Comparison of ENCODE assay signal across 20 cellular contexts in genomic region chr4:107115185-107115847, GRCh38.
DNase-seq lines count a peak whose midpoint lies in the region; ATAC-seq and TF ChIP-seq lines count a peak whose summit lies in the region.
"Had no signal": no experiment of that assay in that cellular context is flagged by ENCODE, and none has a peak within 500 bp of the region (broad histone marks: within the 10 kb centered on the region; RNA-seq: fewer than 3 reads in every experiment).

No MANE protein-coding gene starts in this region.

- H3K4me3 ChIP-seq in NB4 (ENCODE audit: low read depth, low read length) (no peak overlapping the region), fibroblast of villous mesenchyme (ENCODE audit: low read depth, low read length) (no peak overlapping the region), esophagus squamous epithelium (no peak overlapping the region)
- H3K4me3 ChIP-seq in naive thymus-derived CD4-positive, alpha-beta T cell (ENCODE audit: low read length) = no peak overlapping the region
- H3K4me3 ChIP-seq: pancreas had no signal

- no peaks in the 10 kb centered on the region for H3K27me3 ChIP-seq in esophagus squamous epithelium
- H3K27me3 ChIP-seq in naive thymus-derived CD4-positive, alpha-beta T cell (ENCODE audit: control insufficient read depth in 2 of 2, insufficient read depth in 2 of 2, low read length in 2 of 2) = no peaks in the 10 kb centered on the region
- H3K27me3 ChIP-seq: pancreas had no signal

- no peak for TF ChIP-seq CTCF in AG09319 (IDR thresholded peaks at IDR 0.05; ENCODE audit: low read depth, low read length)
- TF ChIP-seq CTCF in NB4 (IDR thresholded peaks at IDR 0.05; ENCODE audit: low read depth, low read length) = no peak
- no peak for TF ChIP-seq CTCF in fibroblast of villous mesenchyme (IDR thresholded peaks at IDR 0.05; ENCODE audit: insufficient read depth, low read depth, low read length)
- no peak for TF ChIP-seq CTCF in esophagus squamous epithelium (IDR thresholded peaks at IDR 0.05)

- POLR2A ChIA-PET in naive thymus-derived CD4-positive, alpha-beta T cell (lab: Charles Lee) = no interaction called here

- no peaks in the 10 kb centered on the region for H3K36me3 ChIP-seq in esophagus squamous epithelium
- H3K36me3 ChIP-seq in naive thymus-derived CD4-positive, alpha-beta T cell (ENCODE audit: control insufficient read depth in 2 of 3, insufficient read depth in 3 of 3, low read length in 3 of 3) = no peaks in the 10 kb centered on the region
- H3K36me3 ChIP-seq: pancreas, WERI-Rb-1 had no signal

- no peak overlapping the region for H3K4me3 Mint-ChIP-seq in naive thymus-derived CD4-positive, alpha-beta T cell
- H3K4me3 Mint-ChIP-seq: activated CD8-positive, alpha-beta T cell treated with anti-CD3 and anti-CD28 coated beads for 36 hours; activated T-helper 1 cell treated with anti-CD3 and anti-CD28 coated beads, Interleukin-12 subunit alpha, Interleukin-12 subunit beta, Interleukin-2, Interleukin-4 antibody, amounts not matched to agents 30 ng/mL and 10 ng/mL and 1 ng/mL, durations not matched to agents 14 hours and 24 hours and 36 hours; dendritic cell treated with granulocyte-macrophage colony-stimulating factor and Interleukin-4, amounts not matched to agents 40 ng/mL and 50 ng/mL, for 4 days had no signal

- intact Hi-C loops in esophagus squamous epithelium (cut with DNase I) = no loop called here
- intact Hi-C loops in naive thymus-derived CD4-positive, alpha-beta T cell (cut with micrococcal nuclease) = no loop called here

- no peaks in the 10 kb centered on the region for H3K4me1 ChIP-seq in esophagus squamous epithelium
- no peaks in the 10 kb centered on the region for H3K4me1 ChIP-seq in naive thymus-derived CD4-positive, alpha-beta T cell (ENCODE audit: control insufficient read depth in 2 of 2, insufficient read depth in 2 of 2, low read length in 2 of 2)
- H3K4me1 ChIP-seq: pancreas had no signal

- peaks cover 0 to 5% (median 0%) of the 10 kb centered on the region in 5 donors for H3K27me3 Mint-ChIP-seq in naive thymus-derived CD4-positive, alpha-beta T cell
- H3K27me3 Mint-ChIP-seq: activated CD8-positive, alpha-beta T cell treated with anti-CD3 and anti-CD28 coated beads for 36 hours; dendritic cell treated with granulocyte-macrophage colony-stimulating factor and Interleukin-4, amounts not matched to agents 40 ng/mL and 50 ng/mL, for 4 days had no signal

- H3K4me1 Mint-ChIP-seq in naive thymus-derived CD4-positive, alpha-beta T cell = no peaks in the 10 kb centered on the region

- peaks cover 0 to 3% (median 0%) of the 10 kb centered on the region in 5 donors for H3K36me3 Mint-ChIP-seq in naive thymus-derived CD4-positive, alpha-beta T cell

- no peaks in the 10 kb centered on the region for H3K9me3 ChIP-seq in esophagus squamous epithelium
- no peaks in the 10 kb centered on the region for H3K9me3 ChIP-seq in naive thymus-derived CD4-positive, alpha-beta T cell (ENCODE audit: control insufficient read depth in 2 of 3, low read length in 3 of 3)
- H3K9me3 ChIP-seq: pancreas had no signal

- TF ChIP-seq POLR2A in NB4 (IDR thresholded peaks at IDR 0.05; ENCODE audit: extremely low read depth, insufficient read length) (no peak), esophagus squamous epithelium (IDR thresholded peaks at IDR 0.05) (no peak)

- H3K9me3 Mint-ChIP-seq in naive thymus-derived CD4-positive, alpha-beta T cell = peaks cover 0 to 11% (median 3%) of the 10 kb centered on the region in 11 donors
- H3K9me3 Mint-ChIP-seq: activated T-helper 1 cell treated with anti-CD3 and anti-CD28 coated beads, Interleukin-12 subunit alpha, Interleukin-12 subunit beta, Interleukin-2, Interleukin-4 antibody, amounts not matched to agents 30 ng/mL and 10 ng/mL and 1 ng/mL, durations not matched to agents 14 hours and 24 hours and 36 hours had no signal

- CTCF ChIA-PET in naive thymus-derived CD4-positive, alpha-beta T cell (lab: Charles Lee) = no interaction called here

- H3K27ac Mint-ChIP-seq in naive thymus-derived CD4-positive, alpha-beta T cell = no peak overlapping the region
- H3K27ac Mint-ChIP-seq: activated CD8-positive, alpha-beta T cell treated with anti-CD3 and anti-CD28 coated beads for 36 hours; activated T-helper 1 cell treated with anti-CD3 and anti-CD28 coated beads, Interleukin-12 subunit alpha, Interleukin-12 subunit beta, Interleukin-2, Interleukin-4 antibody, amounts not matched to agents 30 ng/mL and 10 ng/mL and 1 ng/mL, durations not matched to agents 14 hours and 24 hours and 36 hours; dendritic cell treated with granulocyte-macrophage colony-stimulating factor and Interleukin-4, amounts not matched to agents 40 ng/mL and 50 ng/mL, for 4 days had no signal

- no peak for ATAC-seq in naive thymus-derived CD4-positive, alpha-beta T cell
- ATAC-seq in GM19467 (IDR thresholded peaks at IDR 0.05; ENCODE audit: unreplicated experiment) = no peak
- ATAC-seq: activated CD8-positive, alpha-beta T cell treated with anti-CD3 and anti-CD28 coated beads for 36 hours; esophagus mucosa; left lobe of liver; pancreas had no signal

- no peak overlapping the region for H3K27ac ChIP-seq in esophagus squamous epithelium
- H3K27ac ChIP-seq in naive thymus-derived CD4-positive, alpha-beta T cell (ENCODE audit: low read depth, low read length) = no peak overlapping the region
- H3K27ac ChIP-seq: pancreas, WERI-Rb-1 had no signal

- DNase-seq in AG09319 (ENCODE audit: extremely low read depth, low read depth) = peak; percentile 20
- DNase-seq in NB4 (ENCODE audit: low read depth) = peak; percentile 4
- DNase-seq in amniotic epithelial cell (ENCODE audit: low read depth) = peak; percentile 77
- peak; percentile 62 for DNase-seq in fibroblast of villous mesenchyme (ENCODE audit: low read depth)
- no peak for DNase-seq in esophagus squamous epithelium (lab: John Stamatoyannopoulos, UW)
- DNase-seq in DMS79 (lab: John Stamatoyannopoulos, UW) = no peak
- no peak for DNase-seq in naive thymus-derived CD4-positive, alpha-beta T cell
- DNase-seq: ACHN; activated CD8-positive, alpha-beta T cell treated with anti-CD3 and anti-CD28 coated beads for 36 hours; GF-D8; KBM-7; NCI-H1436; pancreas; stimulated activated naive CD4-positive, alpha-beta T cell treated with Interleukin-2 at 50 U/mL for 16 hours; WERI-Rb-1 had no signal

- 75 to 87% methylated on average over 5 of the region's 5 CpGs for WGBS in esophagus squamous epithelium, 2 donors

Comparison
In these comparisons a context has a peak if more than half of its experiments do, and no peak if none do; other contexts are left out.
1. DNase-seq: peak in AG09319 (single experiment), NB4 (single experiment), amniotic epithelial cell (single experiment) and fibroblast of villous mesenchyme (single experiment); none in esophagus squamous epithelium (single experiment), DMS79 (single experiment) and naive thymus-derived CD4-positive, alpha-beta T cell (0 of 9).